In the genomic region with DNA sequence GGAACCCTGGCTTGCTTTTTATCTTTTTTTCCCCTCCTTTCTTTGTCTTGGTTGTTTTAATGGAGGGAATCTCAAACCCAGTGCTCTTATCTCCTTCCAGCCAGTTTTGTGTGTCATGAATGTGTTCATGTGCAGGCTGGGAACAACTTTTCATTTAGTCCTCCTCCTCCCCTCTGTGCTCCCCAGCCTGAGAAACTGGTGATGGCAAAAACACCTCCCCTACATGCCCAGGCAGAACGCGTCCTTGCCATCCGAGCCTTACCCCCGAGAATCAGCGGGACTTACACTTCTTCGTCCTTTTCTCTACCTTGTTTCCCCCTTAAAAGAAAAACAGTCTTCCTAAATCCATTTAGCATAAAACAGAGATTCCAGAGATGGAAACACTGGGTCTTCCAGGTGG, we compare ENCODE assay signal across 1 cellular context.
A peak's percentile ranks its signal among the peaks of the same experiment; 100 is the strongest.
TF ChIP-seq lines count a peak whose summit lies in the region.

No MANE protein-coding gene starts in this region.

TF ChIP-seq in HEK293, 187 proteins besides CTCF, POLR2A, EP300 and RAD21:
- TF ChIP-seq ZNF596 (tag by site-specific recombination; IDR thresholded peaks at IDR 0.05) (no peak), ZNF214 (tag by site-specific recombination; IDR thresholded peaks at IDR 0.05; ENCODE audit: borderline replicate concordance) (no peak), ZNF585B (tag by site-specific recombination; IDR thresholded peaks at IDR 0.05) (peak; percentile 52; the same call in 1 of the 2 replicates), ZBTB8A (tag by site-specific recombination; IDR thresholded peaks at IDR 0.05) (no peak)
TF ChIP-seq in HEK293: peak in this region for 1.
